ENCODE assay signal across 1 cellular context in genomic region chr20:17671051-17671450, GRCh38.
A peak's percentile ranks its signal among the peaks of the same experiment; 100 is the strongest.
TF ChIP-seq lines count a peak whose summit lies in the region.

No MANE protein-coding gene starts in this region.

TF ChIP-seq in HepG2, 621 proteins besides CTCF, POLR2A, EP300 and RAD21:
- TF ChIP-seq FUBP1 (CRISPR knock-in tag; IDR thresholded peaks at IDR 0.05; ENCODE audit: borderline replicate concordance) (no peak), KLF9 (CRISPR knock-in tag; IDR thresholded peaks at IDR 0.05; ENCODE audit: low read depth) (no peak), ZSCAN31 (CRISPR knock-in tag; IDR thresholded peaks at IDR 0.05; ENCODE audit: low read depth) (no peak), GABPB1 (CRISPR knock-in tag; IDR thresholded peaks at IDR 0.05) (no peak), E2F2 (CRISPR knock-in tag; IDR thresholded peaks at IDR 0.05; ENCODE audit: borderline replicate concordance) (no peak), FOXO4 (CRISPR knock-in tag; conservative IDR thresholded peaks at IDR 0.05) (0 out of 2 replicates have a peak, but pooled peaks have one; percentile 71), PPARG (CRISPR knock-in tag; conservative IDR thresholded peaks at IDR 0.05) (no peak), ZFP1 (CRISPR knock-in tag; IDR thresholded peaks at IDR 0.05) (no peak), MATR3 (CRISPR knock-in tag; IDR thresholded peaks at IDR 0.05) (no peak), ATF4 (CRISPR knock-in tag; IDR thresholded peaks at IDR 0.05) (peak in 1 of 2 experiments; percentile 6; a peak in 1 of 4 replicates), YEATS4 (CRISPR knock-in tag; IDR thresholded peaks at IDR 0.05; ENCODE audit: borderline replicate concordance) (no peak), NCOA2 (CRISPR knock-in tag; IDR thresholded peaks at IDR 0.05) (no peak)
TF ChIP-seq in HepG2: peak in this region for 2.
